Comparison of ENCODE assay signal across 9 cellular contexts in the genomic region with DNA sequence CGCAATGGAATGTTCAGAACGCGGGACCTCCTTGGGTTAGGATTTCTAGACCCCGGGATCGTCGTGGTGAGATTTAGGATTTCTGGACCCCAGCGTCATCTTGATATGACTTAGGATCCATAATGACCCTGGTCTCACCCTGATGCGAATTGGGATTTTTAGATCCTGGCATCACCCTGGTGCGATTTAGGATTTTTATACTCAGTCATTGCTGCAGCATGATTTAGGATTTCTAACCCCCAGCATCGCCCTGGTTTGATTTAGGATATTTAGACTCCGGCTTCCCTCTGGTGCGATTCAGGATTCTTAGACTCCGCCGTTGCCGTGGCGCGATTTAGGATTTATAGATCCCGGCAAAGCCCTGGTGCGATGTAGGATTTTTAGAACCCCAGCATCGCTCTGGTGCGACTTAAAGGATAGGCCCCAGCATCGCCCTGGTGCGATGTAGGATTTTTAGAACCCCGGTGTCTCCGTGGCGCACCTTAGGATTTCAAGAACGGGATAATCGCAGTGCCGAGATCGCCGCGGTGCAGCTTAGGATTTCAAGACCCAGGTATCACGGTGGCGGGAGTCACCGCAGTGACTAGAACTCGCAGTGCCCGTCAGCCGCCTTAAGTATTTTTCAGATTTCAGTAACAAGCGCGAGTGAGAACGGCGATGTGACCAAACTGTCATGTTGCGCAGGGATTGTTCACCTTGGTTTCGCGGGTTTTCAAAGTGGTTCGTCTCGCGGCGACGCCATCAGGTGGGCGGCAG. TPM values are rescaled to one million over a fixed set of nuclear protein-coding genes. Genes with fewer than 3 reads are reported as not detected.
DNase-seq lines count a peak whose midpoint lies in the region; ATAC-seq, FAIRE-seq and TF ChIP-seq lines count a peak whose summit lies in the region.
"Had no signal": no experiment of that assay in that cellular context is flagged by ENCODE, and none has a peak within 500 bp of the region (broad histone marks: within the 10 kb centered on the region; RNA-seq: fewer than 3 reads in every experiment).

No MANE protein-coding gene starts in this region.

- H3K9me3 ChIP-seq in cardiac muscle cell (ENCODE audit: low read depth) (no peaks in the 10 kb centered on the region), astrocyte (ENCODE audit: insufficient read depth, low read depth, low read length) (no peaks in the 10 kb centered on the region), left lung (no peaks in the 10 kb centered on the region), MG63 (no peaks in the 10 kb centered on the region)

- H3K9ac ChIP-seq in astrocyte (ENCODE audit: low read length) = peak overlapping the region; percentile 87

- peak overlapping the region; percentile 73 for H3K27ac Mint-ChIP-seq in astrocyte (ENCODE audit: unreplicated experiment)
- peak overlapping the region; percentile 62 for H3K27ac Mint-ChIP-seq in type B pancreatic cell

- H3K36me3 Mint-ChIP-seq in astrocyte (ENCODE audit: low read depth, unreplicated experiment) (peaks cover 2% of the 10 kb centered on the region), type B pancreatic cell (peaks cover 43% of the 10 kb centered on the region)

- H3K27me3 Mint-ChIP-seq in astrocyte (ENCODE audit: low read depth, unreplicated experiment) (no peaks in the 10 kb centered on the region), type B pancreatic cell (no peaks in the 10 kb centered on the region)

- ATAC-seq in left ventricle myocardium superior (no peak), left lung (no peak), GM18873 (IDR thresholded peaks at IDR 0.05; ENCODE audit: low FRiP score, unreplicated experiment) (no peak)

- TF ChIP-seq CTCF in cardiac muscle cell (IDR thresholded peaks at IDR 0.05; ENCODE audit: low read depth, low read length) (no peak), astrocyte (IDR thresholded peaks at IDR 0.05; ENCODE audit: insufficient read depth, low read depth, low read length) (no peak), left lung (IDR thresholded peaks at IDR 0.05) (no peak), type B pancreatic cell (conservative IDR thresholded peaks at IDR 0.05) (no peak)

- peaks cover 2% of the 10 kb centered on the region for H3K36me3 ChIP-seq in cardiac muscle cell
- H3K36me3 ChIP-seq in astrocyte (ENCODE audit: insufficient read depth, low read length) = peaks cover 3% of the 10 kb centered on the region
- peaks cover 0 to under 1% of the 10 kb centered on the region in 2 donors for H3K36me3 ChIP-seq in left lung
- no peaks in the 10 kb centered on the region for H3K36me3 ChIP-seq in MG63

- intact Hi-C loops in left ventricle myocardium superior (cut with micrococcal nuclease) (no loop called here), left lung (cut with DNase I) (no loop called here)

- peaks cover 31% of the 10 kb centered on the region for H4K20me1 ChIP-seq in astrocyte (ENCODE audit: insufficient read depth, low read length)

- no peak for FAIRE-seq in astrocyte (lab: Jason Lieb, UNC)

- H3K27me3 ChIP-seq in cardiac muscle cell = peaks cover 8% of the 10 kb centered on the region
- no peaks in the 10 kb centered on the region for H3K27me3 ChIP-seq in astrocyte (ENCODE audit: insufficient read depth, low read length)
- H3K27me3 ChIP-seq in left lung = peaks cover 0 to 57% of the 10 kb centered on the region in 2 donors
- no peaks in the 10 kb centered on the region for H3K27me3 ChIP-seq in MG63

- peaks cover 13% of the 10 kb centered on the region for H3K4me1 ChIP-seq in cardiac muscle cell (ENCODE audit: low read depth)
- H3K4me1 ChIP-seq in astrocyte (ENCODE audit: insufficient read depth, low read length) = peaks cover 37% of the 10 kb centered on the region
- H3K4me1 ChIP-seq in left lung = peaks cover 0 to 12% of the 10 kb centered on the region in 2 donors

- DNase-seq in cardiac muscle cell (ENCODE audit: low read depth in 1 of 2, low spot score in 1 of 2) = peak; percentile 4 to 7
- DNase-seq in left ventricle myocardium superior = no peak
- DNase-seq in astrocyte (ENCODE audit: low read depth) = no peak
- DNase-seq in left lung = peak in 1 of 2 donors; percentile 59
- no peak for DNase-seq in type B pancreatic cell (ENCODE audit: extremely low spot score, unreplicated experiment)
- DNase-seq in MG63 = no peak
- DNase-seq in NCI-H2107 treated with DMSO at 0.1 percent for 48 hours (lab: John Stamatoyannopoulos, UW; ENCODE audit: unreplicated experiment) = no peak
- DNase-seq: GF-D8 had no signal

- H3K4me3 Mint-ChIP-seq in astrocyte (ENCODE audit: unreplicated experiment) (peak overlapping the region; percentile 91), type B pancreatic cell (peak overlapping the region; percentile 95)

- no peak overlapping the region for H2AFZ ChIP-seq in astrocyte (ENCODE audit: low read depth, low read length)

- H3K27ac ChIP-seq in cardiac muscle cell (no peak overlapping the region), astrocyte (ENCODE audit: low read depth, low read length) (peak overlapping the region; percentile 34), left lung (no peak overlapping the region)

- H3K9me3 Mint-ChIP-seq in astrocyte (ENCODE audit: unreplicated experiment) (no peaks in the 10 kb centered on the region), type B pancreatic cell (no peaks in the 10 kb centered on the region)

- H3K4me1 Mint-ChIP-seq in astrocyte (ENCODE audit: low read depth, unreplicated experiment) (peaks cover 30% of the 10 kb centered on the region), type B pancreatic cell (ENCODE audit: unreplicated experiment) (peaks cover 38% of the 10 kb centered on the region)

- H3K4me2 ChIP-seq in astrocyte (ENCODE audit: low read length) = peak overlapping the region; percentile 77

- peaks cover 49% of the 10 kb centered on the region for H3K79me2 ChIP-seq in astrocyte (ENCODE audit: insufficient read depth, low read length)

- H3K4me3 ChIP-seq in cardiac muscle cell = peak overlapping the region; percentile 53
- H3K4me3 ChIP-seq in astrocyte (ENCODE audit: insufficient read depth, low read depth, low read length) = peak overlapping the region; percentile 65
- peak overlapping the region; percentile 22 to 31 for H3K4me3 ChIP-seq in left lung
- H3K4me3 ChIP-seq in MG63 = no peak overlapping the region

RNA-seq across cellular contexts. Expression of gene MEST, which starts 0.8 kb away (rescaled TPM):
- 56.2 and 57.2 TPM in 2 replicates for total RNA-seq in cardiac muscle cell
- polyA plus RNA-seq in cardiac muscle cell = 91.6 and 98.3 TPM in 2 replicates
- 4.2 TPM for total RNA-seq in left ventricle myocardium superior
- total RNA-seq in astrocyte = 170 and 214 TPM in 2 replicates
- 100 to 1,000 TPM; 101 to 104 TPM for total RNA-seq in left lung
- total RNA-seq in type B pancreatic cell (ENCODE audit: low replicate concordance) = 489 and 572 TPM in 2 replicates
- total RNA-seq in MG63 (2014; rRNA removed; shearing (Covaris generic); ENCODE audit: low replicate concordance) = not detected in 2 replicates

RNA-seq across cellular contexts. Expression of gene CEP41, which starts 51.9 kb away (rescaled TPM):
- total RNA-seq in cardiac muscle cell = 8.0 and 10.7 TPM in 2 replicates
- 27.4 and 48.8 TPM in 2 replicates for polyA plus RNA-seq in cardiac muscle cell
- total RNA-seq in left ventricle myocardium superior = 4.9 TPM
- 16.4 and 17.3 TPM in 2 replicates for total RNA-seq in astrocyte
- 10 to 100 TPM; 12.4 to 16.0 TPM for total RNA-seq in left lung
- total RNA-seq in type B pancreatic cell (ENCODE audit: low replicate concordance) = 20.1 and 33.0 TPM in 2 replicates
- 13.1 and 20.4 TPM in 2 replicates for total RNA-seq in MG63 (2014; rRNA removed; shearing (Covaris generic); ENCODE audit: low replicate concordance)

Comparison
In these comparisons a context has a peak if more than half of its experiments do, and no peak if none do; other contexts are left out.
1. DNase-seq: peak in cardiac muscle cell (2 of 2); none in left ventricle myocardium superior (single experiment), astrocyte (single experiment), type B pancreatic cell (single experiment), MG63 (single experiment) and NCI-H2107 treated with DMSO at 0.1 percent for 48 hours (single experiment).
2. RNA of gene MEST, which starts 0.8 kb away (total RNA-seq): 489 to 572 TPM in type B pancreatic cell, 170 to 214 TPM in astrocyte, 101 to 104 TPM in left lung and 56.2 to 57.2 TPM in cardiac muscle cell; 4.2 TPM in left ventricle myocardium superior (single experiment) and not detected in MG63; every median in the first group is over 10 times any median in the second.